In the genomic region with DNA sequence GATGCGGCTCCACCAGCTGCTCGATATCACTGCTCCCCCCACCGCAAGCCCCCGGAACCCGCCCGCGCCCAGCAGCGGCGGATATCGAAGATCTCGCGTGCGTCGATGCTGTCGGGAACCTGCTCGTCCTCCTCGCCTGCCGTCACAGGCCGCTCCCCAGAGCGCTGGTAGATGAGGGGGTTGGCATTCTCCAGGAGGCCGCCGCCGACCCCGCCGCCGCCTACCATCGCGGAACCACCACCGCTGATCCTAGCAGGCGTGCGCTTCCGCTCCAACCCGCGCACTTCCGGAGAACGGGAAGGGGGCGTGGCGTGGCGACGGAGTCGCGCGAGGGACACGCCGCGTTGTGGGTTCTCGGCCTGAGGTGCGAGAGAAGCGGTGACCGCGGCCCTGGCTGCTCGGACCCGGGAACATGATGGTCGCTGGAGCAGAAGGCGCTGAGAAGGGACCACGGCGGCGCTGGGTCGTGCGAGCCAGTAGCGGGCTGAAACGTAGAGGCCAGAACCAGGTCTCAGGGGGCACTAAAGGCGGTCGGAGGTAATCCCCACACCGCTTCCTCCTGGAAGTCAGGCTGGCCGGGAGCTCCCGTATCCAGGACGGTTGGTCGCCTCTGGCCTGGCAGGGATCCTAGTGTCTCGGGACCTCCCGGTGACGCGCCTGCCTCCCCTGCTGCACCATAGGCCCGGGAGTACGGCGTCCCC, we compare ENCODE assay signal across 8 cellular contexts. TPM values are rescaled to one million over a fixed set of nuclear protein-coding genes. Genes with fewer than 3 reads are reported as not detected.
DNase-seq lines count a peak whose midpoint lies in the region; ATAC-seq and TF ChIP-seq lines count a peak whose summit lies in the region.

TSS of gene CIAO2B (minus strand) at position 265 of the 701 bp plus-strand sequence. CDS start at position 227, 38 bp downstream.

- POLR2A ChIA-PET in naive thymus-derived CD8-positive, alpha-beta T cell (lab: Charles Lee) = interaction anchor here (0.9 to 2.7 kb wide), 5 partner anchors 9 to 313 kb away, joined by 3 to 9 read pairs (median 3); partner anchors contain the start of genes FHOD1 and NAE1

- H3K4me3 Mint-ChIP-seq in activated T-helper 17 cell treated with anti-CD3 and anti-CD28 coated beads, Interleukin-2, amount 50 U/mL, for 72 hours = peak within 1 kb of the TSS; percentile 98
- H3K4me3 Mint-ChIP-seq in naive thymus-derived CD8-positive, alpha-beta T cell = peak within 1 kb of the TSS; percentile 96 to 100 (median 98)
- H3K4me3 Mint-ChIP-seq in stimulated activated naive B cell treated with anti-CD40 and anti-IgM and Interleukin-4, amounts not matched to agents 10 μg/mL and 1 μg/mL and 100 μg/mL, for 72 hours = peak within 1 kb of the TSS; percentile 98 to 99

- peak within 1 kb of the TSS; percentile 98 for H3K27ac Mint-ChIP-seq in activated T-helper 17 cell treated with anti-CD3 and anti-CD28 coated beads, Interleukin-2, amount 50 U/mL, for 72 hours
- peak within 1 kb of the TSS; percentile 95 to 99 (median 99) for H3K27ac Mint-ChIP-seq in naive thymus-derived CD8-positive, alpha-beta T cell
- peak within 1 kb of the TSS; percentile 99 for H3K27ac Mint-ChIP-seq in stimulated activated naive B cell treated with anti-CD40 and anti-IgM and Interleukin-4, amounts not matched to agents 10 μg/mL and 1 μg/mL and 100 μg/mL, for 72 hours

- TF ChIP-seq CTCF in fibroblast of lung (conservative IDR thresholded peaks at IDR 0.05 in 1 of 2, IDR thresholded peaks at IDR 0.05 in 1 of 2; ENCODE audit: low read depth in 1 of 2, low read length in 2 of 2) = no peak

- no peaks in the 10 kb centered on the region for H3K27me3 Mint-ChIP-seq in activated T-helper 17 cell treated with anti-CD3 and anti-CD28 coated beads, Interleukin-2, amount 50 U/mL, for 72 hours
- H3K27me3 Mint-ChIP-seq in naive thymus-derived CD8-positive, alpha-beta T cell = no peaks in the 10 kb centered on the region
- no peaks in the 10 kb centered on the region for H3K27me3 Mint-ChIP-seq in stimulated activated naive B cell treated with anti-CD40 and anti-IgM and Interleukin-4, amounts not matched to agents 10 μg/mL and 1 μg/mL and 100 μg/mL, for 72 hours

- peaks cover 33% of the 10 kb centered on the region for H3K79me2 ChIP-seq in fibroblast of lung (ENCODE audit: control insufficient read depth, insufficient read depth, low read length)

- peaks cover 6% of the 10 kb centered on the region for H3K4me1 ChIP-seq in fibroblast of lung (ENCODE audit: control insufficient read depth, extremely low read depth, insufficient read depth, low read length)

- no peaks in the 10 kb centered on the region for H3K9me3 Mint-ChIP-seq in activated T-helper 17 cell treated with anti-CD3 and anti-CD28 coated beads, Interleukin-2, amount 50 U/mL, for 72 hours
- H3K9me3 Mint-ChIP-seq in naive thymus-derived CD8-positive, alpha-beta T cell = no peaks in the 10 kb centered on the region
- no peaks in the 10 kb centered on the region for H3K9me3 Mint-ChIP-seq in stimulated activated naive B cell treated with anti-CD40 and anti-IgM and Interleukin-4, amounts not matched to agents 10 μg/mL and 1 μg/mL and 100 μg/mL, for 72 hours

- peak within 1 kb of the TSS; percentile 99 for H3K4me3 ChIP-seq in Jurkat, Clone E6-1 (ENCODE audit: low read length)
- peak within 1 kb of the TSS; percentile 87 to 95 (median 92) for H3K4me3 ChIP-seq in fibroblast of lung (replicated peaks in 1 of 4; ENCODE audit: control extremely low read depth in 1 of 4, insufficient read depth in 1 of 4, low read depth in 3 of 4, low read length in 4 of 4)

- ATAC-seq in GM21619 (IDR thresholded peaks at IDR 0.05; ENCODE audit: unreplicated experiment) = peak; percentile 72
- peak; percentile 91 for ATAC-seq in activated T-helper 17 cell treated with anti-CD3 and anti-CD28 coated beads, Interleukin-2, amount 50 U/mL, for 72 hours (replicated peaks)
- ATAC-seq in naive thymus-derived CD8-positive, alpha-beta T cell = peak; percentile 90 to 95
- peak; percentile 86 to 91 for ATAC-seq in stimulated activated naive B cell treated with anti-CD40 and anti-IgM and Interleukin-4, amounts not matched to agents 10 μg/mL and 1 μg/mL and 100 μg/mL, for 72 hours (replicated peaks)

- H3K9ac ChIP-seq in fibroblast of lung (ENCODE audit: insufficient read depth, low read length) = peak within 1 kb of the TSS; percentile 95

- peak; percentile 50 for DNase-seq in DMS153 treated with DMSO at 0.1 percent for 48 hours (lab: John Stamatoyannopoulos, UW; ENCODE audit: unreplicated experiment)
- DNase-seq in Jurkat, Clone E6-1 (ENCODE audit: low read depth, low spot score) = peak; percentile 69
- DNase-seq in RPMI8226 = peak; percentile 95
- peak; percentile 82 to 84 for DNase-seq in fibroblast of lung (ENCODE audit: low read depth in 2 of 2)
- DNase-seq in naive thymus-derived CD8-positive, alpha-beta T cell = peak; percentile 84 to 94 (median 90)
- peak; percentile 88 for DNase-seq in stimulated activated naive B cell treated with anti-CD40 and anti-IgM and Interleukin-4, amounts not matched to agents 10 μg/mL and 1 μg/mL and 100 μg/mL, for 72 hours

- H3K4me2 ChIP-seq in fibroblast of lung (ENCODE audit: extremely low read depth, insufficient read depth, low read length) = peak within 1 kb of the TSS; percentile 95

- peaks cover 3% of the 10 kb centered on the region for H3K36me3 ChIP-seq in fibroblast of lung (ENCODE audit: control insufficient read depth, insufficient read depth, low read length)

- H3K9me3 ChIP-seq in fibroblast of lung (ENCODE audit: control insufficient read depth, insufficient read depth, low read depth, low read length) = no peaks in the 10 kb centered on the region

- H3K4me1 Mint-ChIP-seq in activated T-helper 17 cell treated with anti-CD3 and anti-CD28 coated beads, Interleukin-2, amount 50 U/mL, for 72 hours = peaks cover 27% of the 10 kb centered on the region
- peaks cover 41 to 68% (median 57%) of the 10 kb centered on the region in 4 donors for H3K4me1 Mint-ChIP-seq in naive thymus-derived CD8-positive, alpha-beta T cell
- H3K4me1 Mint-ChIP-seq in stimulated activated naive B cell treated with anti-CD40 and anti-IgM and Interleukin-4, amounts not matched to agents 10 μg/mL and 1 μg/mL and 100 μg/mL, for 72 hours = peaks cover 44 to 62% of the 10 kb centered on the region in 2 donors

- no peaks in the 10 kb centered on the region for H3K27me3 ChIP-seq in fibroblast of lung (ENCODE audit: control insufficient read depth, insufficient read depth, low read length)

- H4K20me1 ChIP-seq in fibroblast of lung (ENCODE audit: control insufficient read depth, extremely low read depth, insufficient read depth, low read length) = no peaks in the 10 kb centered on the region

- peaks cover 72% of the 10 kb centered on the region for H3K36me3 Mint-ChIP-seq in activated T-helper 17 cell treated with anti-CD3 and anti-CD28 coated beads, Interleukin-2, amount 50 U/mL, for 72 hours (ENCODE audit: low read depth)
- peaks cover 0 to 46% (median 5%) of the 10 kb centered on the region in 3 donors for H3K36me3 Mint-ChIP-seq in naive thymus-derived CD8-positive, alpha-beta T cell
- H3K36me3 Mint-ChIP-seq in stimulated activated naive B cell treated with anti-CD40 and anti-IgM and Interleukin-4, amounts not matched to agents 10 μg/mL and 1 μg/mL and 100 μg/mL, for 72 hours = peaks cover 27 to 64% of the 10 kb centered on the region in 2 donors

- H2AFZ ChIP-seq in fibroblast of lung (ENCODE audit: low read length) = peak within 1 kb of the TSS; percentile 91

- H3K27ac ChIP-seq in fibroblast of lung (ENCODE audit: insufficient read depth, low read length) = peak within 1 kb of the TSS; percentile 97

RNA-seq across cellular contexts. Expression of gene CIAO2B, which starts in this region (rescaled TPM):
- polyA plus RNA-seq in Jurkat, Clone E6-1 (2012; ENCODE audit: insufficient read depth, insufficient read length) = 360 TPM
- 100 to 1,000 TPM; 153 to 167 TPM for total RNA-seq in activated T-helper 17 cell treated with anti-CD3 and anti-CD28 coated beads, Interleukin-2, amount 50 U/mL, for 72 hours
- 188 and 217 TPM in 2 replicates for total RNA-seq in fibroblast of lung
- 115 and 138 TPM in 2 replicates for polyA plus RNA-seq in fibroblast of lung
- 176 and 223 TPM in 2 replicates for polyA plus RNA-seq in fibroblast of lung (2012)
- polyA minus RNA-seq in fibroblast of lung (ENCODE audit: low replicate concordance) = 179 and 191 TPM in 2 replicates
- 10 to 100 TPM; 57.6 to 64.4 TPM for total RNA-seq in naive thymus-derived CD8-positive, alpha-beta T cell
- 100 to 1,000 TPM in 1 of 3 donors, 10 to 100 TPM in 2; 86.1 to 110 (median 91.3) TPM for polyA plus RNA-seq in naive thymus-derived CD8-positive, alpha-beta T cell

Comparison
In these comparisons a context has a peak if more than half of its experiments do, and no peak if none do; other contexts are left out.
1. Peak in every context shown above with its lines: DNase-seq, ATAC-seq, H3K4me3 ChIP-seq and H3K27ac ChIP-seq.